In genomic region chr19:5563941-5564612, GRCh38 we compare ENCODE assay signal across 1 cellular context.
TF ChIP-seq lines count a peak whose summit lies in the region.

No MANE protein-coding gene starts in this region.

TF ChIP-seq in IMR-90, 13 proteins besides CTCF, POLR2A, EP300 and RAD21 (continued from another document):
- TF ChIP-seq CHD1 (IDR thresholded peaks at IDR 0.05; ENCODE audit: low read depth, low read length) (no peak), USF2 (IDR thresholded peaks at IDR 0.05; ENCODE audit: low read depth, low read length) (0 out of 2 replicates have a peak, but pooled peaks have one; percentile 5)
